14 cellular contexts compared by ENCODE assay signal in the genomic region with DNA sequence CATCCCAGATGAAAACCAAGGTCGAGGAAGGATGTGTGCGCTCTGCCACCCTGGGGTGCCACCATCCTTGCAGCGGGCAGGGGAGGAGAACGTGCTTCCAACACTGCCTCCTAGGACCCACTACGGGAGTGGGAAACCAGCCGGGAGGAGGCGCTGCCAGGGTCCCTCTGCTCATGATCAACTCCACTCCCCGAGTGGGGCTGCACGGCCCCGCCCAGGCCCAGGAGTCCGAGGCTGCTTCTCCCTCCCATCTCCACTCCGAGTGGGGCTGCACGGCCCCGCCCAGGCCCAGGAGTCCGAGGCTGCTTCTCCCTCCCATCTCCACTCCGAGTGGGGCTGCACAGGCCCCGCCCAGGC. TPM values are rescaled to one million over a fixed set of nuclear protein-coding genes. Genes with fewer than 3 reads are reported as not detected.
"Had no signal": no experiment of that assay in that cellular context is flagged by ENCODE, and none has a peak within 500 bp of the region (broad histone marks: within the 10 kb centered on the region; RNA-seq: fewer than 3 reads in every experiment).

No MANE protein-coding gene starts in this region.

RNA-seq across cellular contexts. Expression of a gene that starts 30.3 kb away (rescaled TPM):
- total RNA-seq: colonic mucosa, dermis blood vessel endothelial cell, endothelial cell of umbilical vein, epithelial cell of proximal tubule, fibroblast of lung, foreskin keratinocyte, gastroesophageal sphincter, hepatocyte, kidney epithelial cell, left ventricle myocardium inferior, mesenteric fat pad, pancreas, pulmonary artery endothelial cell, smooth muscle cell had no signal
- polyA plus RNA-seq: endothelial cell of umbilical vein, fibroblast of lung, foreskin keratinocyte, hepatocyte, pancreas, smooth muscle cell had no signal
